Comparison of ENCODE assay signal across 10 cellular contexts in genomic region chr9:34559616-34560546, GRCh38. TPM values are rescaled to one million over a fixed set of nuclear protein-coding genes. Genes with fewer than 3 reads are reported as not detected.
DNase-seq lines count a peak whose midpoint lies in the region; ATAC-seq lines count a peak whose summit lies in the region.
"Had no signal": no experiment of that assay in that cellular context is flagged by ENCODE, and none has a peak within 500 bp of the region (broad histone marks: within the 10 kb centered on the region; RNA-seq: fewer than 3 reads in every experiment).

No MANE protein-coding gene starts in this region.

- peaks cover 34% of the 10 kb centered on the region for H3K27me3 Mint-ChIP-seq in activated T-helper 17 cell treated with anti-CD3 and anti-CD28 coated beads, Interleukin-2, amount 50 U/mL, for 72 hours

- H3K27ac ChIP-seq in angular gyrus (ENCODE audit: low read depth, low read length) = peak overlapping the region; percentile 4

- H3K27ac Mint-ChIP-seq in activated T-helper 17 cell treated with anti-CD3 and anti-CD28 coated beads, Interleukin-2, amount 50 U/mL, for 72 hours = no peak overlapping the region
- H3K27ac Mint-ChIP-seq: activated naive CD8-positive, alpha-beta T cell treated with anti-CD3 and anti-CD28 coated beads, Interleukin-2, amount 50 U/mL, for 24 hours; naive thymus-derived CD4-positive, alpha-beta T cell had no signal

- H3K4me1 Mint-ChIP-seq in activated T-helper 17 cell treated with anti-CD3 and anti-CD28 coated beads, Interleukin-2, amount 50 U/mL, for 72 hours = no peaks in the 10 kb centered on the region
- H3K4me1 Mint-ChIP-seq: activated naive CD8-positive, alpha-beta T cell treated with anti-CD3 and anti-CD28 coated beads, Interleukin-2, amount 50 U/mL, for 24 hours; naive thymus-derived CD4-positive, alpha-beta T cell had no signal

- intact Hi-C loops in left ventricle myocardium superior (cut with micrococcal nuclease) (no loop called here), sciatic nerve (cut with DNase I) (loop anchor here (10.0 kb wide), 1 partner anchor 525 kb away; no protein-coding TSS in a partner anchor)

- in situ Hi-C loops in KBM-7 (cut with MboI; ENCODE audit: low pct_unique_long_range_greater_than_20kb, low sequenced_read_pairs) = no loop called here

- H3K4me3 Mint-ChIP-seq in activated T-helper 17 cell treated with anti-CD3 and anti-CD28 coated beads, Interleukin-2, amount 50 U/mL, for 72 hours = no peak overlapping the region
- H3K4me3 Mint-ChIP-seq: activated naive CD8-positive, alpha-beta T cell treated with anti-CD3 and anti-CD28 coated beads, Interleukin-2, amount 50 U/mL, for 24 hours; naive thymus-derived CD4-positive, alpha-beta T cell had no signal

- peak; percentile 78 for ATAC-seq in left ventricle myocardium superior
- peak; percentile 91 for ATAC-seq in sciatic nerve
- no peak for ATAC-seq in GM21576 (IDR thresholded peaks at IDR 0.05; ENCODE audit: unreplicated experiment)
- no peak for ATAC-seq in activated T-helper 17 cell treated with anti-CD3 and anti-CD28 coated beads, Interleukin-2, amount 50 U/mL, for 72 hours (replicated peaks)
- ATAC-seq: activated naive CD8-positive, alpha-beta T cell treated with anti-CD3 and anti-CD28 coated beads, Interleukin-2, amount 50 U/mL, for 24 hours; naive thymus-derived CD4-positive, alpha-beta T cell had no signal

- H3K36me3 Mint-ChIP-seq in activated T-helper 17 cell treated with anti-CD3 and anti-CD28 coated beads, Interleukin-2, amount 50 U/mL, for 72 hours (ENCODE audit: low read depth) = no peaks in the 10 kb centered on the region

- peak; percentile 87 for DNase-seq in H7
- DNase-seq in left ventricle myocardium superior = peak; percentile 59
- DNase-seq in sciatic nerve (ENCODE audit: low spot score) = no peak
- DNase-seq in KBM-7 = no peak
- DNase-seq in NCI-H2107 treated with DMSO at 0.1 percent for 48 hours (lab: John Stamatoyannopoulos, UW; ENCODE audit: unreplicated experiment) = no peak
- DNase-seq: activated naive CD8-positive, alpha-beta T cell treated with anti-CD3 and anti-CD28 coated beads, Interleukin-2, amount 50 U/mL, for 24 hours; naive thymus-derived CD4-positive, alpha-beta T cell had no signal

- H3K36me3 ChIP-seq in H7 (replicated peaks; ENCODE audit: control insufficient read depth, insufficient read depth, low read length) = no peaks in the 10 kb centered on the region

- no peaks in the 10 kb centered on the region for H3K9me3 Mint-ChIP-seq in activated T-helper 17 cell treated with anti-CD3 and anti-CD28 coated beads, Interleukin-2, amount 50 U/mL, for 72 hours
- H3K9me3 Mint-ChIP-seq: activated naive CD8-positive, alpha-beta T cell treated with anti-CD3 and anti-CD28 coated beads, Interleukin-2, amount 50 U/mL, for 24 hours had no signal

- no peak overlapping the region for H3K4me3 ChIP-seq in H7 (ENCODE audit: insufficient read depth, low read depth, low read length)

- H3K27me3 ChIP-seq in H7 (ENCODE audit: control insufficient read depth, insufficient read depth, low read length) = peaks cover 2% of the 10 kb centered on the region; the same call in 1 of the 2 replicates

RNA-seq across cellular contexts. Expression of gene CNTFR, which starts 29.6 kb away (rescaled TPM):
- total RNA-seq in H7 (2014; rRNA removed; shearing (Covaris generic)) = 26.6 and 43.2 TPM in 2 replicates
- total RNA-seq in left ventricle myocardium superior (3.3 TPM), sciatic nerve (23.2 TPM)
- not detected for total RNA-seq in activated T-helper 17 cell treated with anti-CD3 and anti-CD28 coated beads, Interleukin-2, amount 50 U/mL, for 72 hours
- total RNA-seq: naive thymus-derived CD4-positive, alpha-beta T cell had no signal

RNA-seq across cellular contexts. Expression of gene ENHO, which starts 37.1 kb away (rescaled TPM):
- 33.3 and 35.1 TPM in 2 replicates for total RNA-seq in H7 (2014; rRNA removed; shearing (Covaris generic))
- total RNA-seq in left ventricle myocardium superior (0.40 TPM), sciatic nerve (23.5 TPM)
- total RNA-seq in activated T-helper 17 cell treated with anti-CD3 and anti-CD28 coated beads, Interleukin-2, amount 50 U/mL, for 72 hours = not detected

RNA-seq across cellular contexts. Expression of gene RPP25L, which starts 52.0 kb away (rescaled TPM):
- 41.5 and 46.0 TPM in 2 replicates for total RNA-seq in H7 (2014; rRNA removed; shearing (Covaris generic))
- total RNA-seq in left ventricle myocardium superior = 40.8 TPM
- total RNA-seq in sciatic nerve = 17.0 TPM
- total RNA-seq in activated T-helper 17 cell treated with anti-CD3 and anti-CD28 coated beads, Interleukin-2, amount 50 U/mL, for 72 hours = 10 to 100 TPM; 21.3 to 25.8 TPM

Comparison
In these comparisons a context has a peak if more than half of its experiments do, and no peak if none do; other contexts are left out.
1. DNase-seq: peak in H7 (single experiment) and left ventricle myocardium superior (single experiment); none in sciatic nerve (single experiment), KBM-7 (single experiment) and NCI-H2107 treated with DMSO at 0.1 percent for 48 hours (single experiment).
2. ATAC-seq: peak in left ventricle myocardium superior (single experiment) and sciatic nerve (single experiment); none in GM21576 (single experiment) and activated T-helper 17 cell treated with anti-CD3 and anti-CD28 coated beads, Interleukin-2, amount 50 U/mL, for 72 hours (single experiment).
3. RNA of gene ENHO, which starts 37.1 kb away (total RNA-seq): 33.3 to 35.1 TPM in H7 and 23.5 TPM in sciatic nerve (single experiment); 0.40 TPM in left ventricle myocardium superior (single experiment) and not detected in activated T-helper 17 cell treated with anti-CD3 and anti-CD28 coated beads, Interleukin-2, amount 50 U/mL, for 72 hours; every median in the first group is over 10 times any median in the second.